15 cellular contexts compared by ENCODE assay signal in genomic region chr13:79290595-79291244, GRCh38.
"Had no signal": no experiment of that assay in that cellular context is flagged by ENCODE, and none has a peak within 500 bp of the region (broad histone marks: within the 10 kb centered on the region; RNA-seq: fewer than 3 reads in every experiment).

No MANE protein-coding gene starts in this region.

- H3K27ac ChIP-seq: esophagus squamous epithelium, thoracic aorta had no signal

- H3K4me1 Mint-ChIP-seq: activated naive CD8-positive, alpha-beta T cell treated with anti-CD3 and anti-CD28 coated beads, Interleukin-2, amount 10 ng/mL, durations not matched to agents 7 days and 5 days; memory B cell; stimulated activated naive CD8-positive, alpha-beta T cell treated with anti-CD3 and anti-CD28 coated beads, Interleukin-15, amount 100 ng/mL, for 72 hours had no signal

- H3K4me3 ChIP-seq: esophagus squamous epithelium, thoracic aorta had no signal

- H3K27ac Mint-ChIP-seq: activated naive CD8-positive, alpha-beta T cell treated with anti-CD3 and anti-CD28 coated beads, Interleukin-2, amount 10 ng/mL, durations not matched to agents 7 days and 5 days; activated T-cell treated with anti-CD3 and anti-CD28 coated beads, Interleukin-2, amount 50 U/mL, for 24 hours; memory B cell; natural killer cell treated with Interleukin-12 subunit alpha and Interleukin-12 subunit beta and Interleukin-15 and Interleukin-18, amount 100 ng/mL, for 72 hours; stimulated activated naive CD8-positive, alpha-beta T cell treated with anti-CD3 and anti-CD28 coated beads, Interleukin-15, amount 100 ng/mL, for 72 hours had no signal

- H3K36me3 Mint-ChIP-seq: activated naive CD8-positive, alpha-beta T cell treated with anti-CD3 and anti-CD28 coated beads, Interleukin-2, amount 10 ng/mL, durations not matched to agents 7 days and 5 days; memory B cell; natural killer cell treated with Interleukin-12 subunit alpha and Interleukin-12 subunit beta and Interleukin-15 and Interleukin-18, amount 100 ng/mL, for 72 hours had no signal

- ATAC-seq: natural killer cell treated with Interleukin-12 subunit alpha and Interleukin-12 subunit beta and Interleukin-15 and Interleukin-18, amount 100 ng/mL, for 72 hours; stimulated activated naive CD8-positive, alpha-beta T cell treated with anti-CD3 and anti-CD28 coated beads, Interleukin-15, amount 100 ng/mL, for 72 hours had no signal

- H3K9me3 ChIP-seq: esophagus squamous epithelium, thoracic aorta had no signal

- DNase-seq: activated CD4-positive, alpha-beta T cell treated with anti-CD3 and anti-CD28 coated beads, Interleukin-2, amount 50 U/mL, for 4 hours; activated CD4-positive, CD25-positive, alpha-beta regulatory T cell treated with anti-CD3 and anti-CD28 coated beads, Interleukin-2, amount 50 U/mL, for 72 hours; activated effector memory CD4-positive, alpha-beta T cell treated with anti-CD3 and anti-CD28 coated beads, Interleukin-2, amount 50 U/mL, for 16 hours; activated naive CD8-positive, alpha-beta T cell treated with anti-CD3 and anti-CD28 coated beads, Interleukin-2, amount 10 ng/mL, durations not matched to agents 7 days and 5 days; activated T-cell treated with anti-CD3 and anti-CD28 coated beads, Interleukin-2, amount 50 U/mL, for 24 hours; anterior cingulate cortex; esophagus squamous epithelium; foreskin fibroblast; glutamatergic neuron; stimulated activated CD4-positive, alpha-beta T cell treated with anti-CD3 and anti-CD28 coated beads, Interleukin-15, amount 100 ng/mL, for 24 hours; stimulated activated CD4-positive, alpha-beta T cell treated with anti-CD3 and anti-CD28 coated beads, Interleukin-4, amount 100 ng/mL, for 24 hours; stimulated activated naive CD8-positive, alpha-beta T cell treated with anti-CD3 and anti-CD28 coated beads, Interleukin-15, amount 100 ng/mL, for 72 hours had no signal

- H3K4me3 Mint-ChIP-seq: activated naive CD8-positive, alpha-beta T cell treated with anti-CD3 and anti-CD28 coated beads, Interleukin-2, amount 10 ng/mL, durations not matched to agents 7 days and 5 days; activated T-cell treated with anti-CD3 and anti-CD28 coated beads, Interleukin-2, amount 50 U/mL, for 24 hours; memory B cell; natural killer cell treated with Interleukin-12 subunit alpha and Interleukin-12 subunit beta and Interleukin-15 and Interleukin-18, amount 100 ng/mL, for 72 hours; stimulated activated naive CD8-positive, alpha-beta T cell treated with anti-CD3 and anti-CD28 coated beads, Interleukin-15, amount 100 ng/mL, for 72 hours had no signal

- H3K9me3 Mint-ChIP-seq: activated naive CD8-positive, alpha-beta T cell treated with anti-CD3 and anti-CD28 coated beads, Interleukin-2, amount 10 ng/mL, durations not matched to agents 7 days and 5 days; activated T-cell treated with anti-CD3 and anti-CD28 coated beads, Interleukin-2, amount 50 U/mL, for 24 hours; memory B cell; natural killer cell treated with Interleukin-12 subunit alpha and Interleukin-12 subunit beta and Interleukin-15 and Interleukin-18, amount 100 ng/mL, for 72 hours; stimulated activated naive CD8-positive, alpha-beta T cell treated with anti-CD3 and anti-CD28 coated beads, Interleukin-15, amount 100 ng/mL, for 72 hours had no signal

- H3K36me3 ChIP-seq: esophagus squamous epithelium, thoracic aorta had no signal

- H3K27me3 ChIP-seq: esophagus squamous epithelium had no signal

- H3K4me1 ChIP-seq: esophagus squamous epithelium had no signal

- H3K27me3 Mint-ChIP-seq: memory B cell had no signal
